In genomic region chr4:85777908-85778808, GRCh38 we compare ENCODE assay signal across 1 cellular context.
TF ChIP-seq lines count a peak whose summit lies in the region.

No MANE protein-coding gene starts in this region.

TF ChIP-seq in GM12878, 131 proteins besides CTCF, POLR2A, EP300 and RAD21 (continued from another document and continues in another):
- TF ChIP-seq BCL11A (IDR thresholded peaks at IDR 0.05; ENCODE audit: low read depth, low read length) (peak; percentile 72; the same call in 1 of the 2 replicates), ZZZ3 (IDR thresholded peaks at IDR 0.05; ENCODE audit: control insufficient read depth, insufficient read length, low read depth) (no peak), SMARCA5 (IDR thresholded peaks at IDR 0.05) (peak; percentile 82), POU2F2 (IDR thresholded peaks at IDR 0.05; ENCODE audit: borderline replicate concordance, low read depth, low read length) (no peak), MTA2 (IDR thresholded peaks at IDR 0.05; ENCODE audit: low read depth) (peak; percentile 84), RUNX3 (IDR thresholded peaks at IDR 0.05; ENCODE audit: low read length) (no peak; the same call in 1 of the 2 replicates), EZH2 (IDR thresholded peaks at IDR 0.05; ENCODE audit: borderline replicate concordance, control insufficient read depth, low read depth, low read length) (no peak), CHD1 (IDR thresholded peaks at IDR 0.05; ENCODE audit: low read depth, low read length) (0 out of 2 replicates have a peak, but pooled peaks have one; percentile 22), ZNF24 (IDR thresholded peaks at IDR 0.05) (peak; percentile 77), CEBPB (IDR thresholded peaks at IDR 0.05; ENCODE audit: borderline replicate concordance in 1 of 2, low read depth in 2 of 2, low read length in 2 of 2) (no peak), IRF4 (IDR thresholded peaks at IDR 0.05; ENCODE audit: low read depth, low read length) (peak; percentile 69; the same call in 1 of the 2 replicates), IRF3 (IDR thresholded peaks at IDR 0.05) (no peak), NKRF (conservative IDR thresholded peaks at IDR 0.05) (no peak), NFXL1 (IDR thresholded peaks at IDR 0.05; ENCODE audit: borderline replicate concordance) (no peak), MEF2B (IDR thresholded peaks at IDR 0.05; ENCODE audit: partially characterized antibody, poor library complexity, severe bottlenecking) (peak; percentile 29), RELA (IDR thresholded peaks at IDR 0.05; ENCODE audit: borderline replicate concordance, partially characterized antibody) (no peak), NR2C1 (IDR thresholded peaks at IDR 0.05) (no peak; the same call in 1 of the 2 replicates), TBL1XR1 (IDR thresholded peaks at IDR 0.05; ENCODE audit: low read depth, low read length) (peak; percentile 52; the same call in 1 of the 2 replicates), CEBPZ (IDR thresholded peaks at IDR 0.05; ENCODE audit: low read depth, low read length) (no peak), NFIC (IDR thresholded peaks at IDR 0.05; ENCODE audit: low read depth, low read length) (no peak; the same call in 1 of the 2 replicates), NBN (IDR thresholded peaks at IDR 0.05) (no peak), TCF3 (IDR thresholded peaks at IDR 0.05; ENCODE audit: borderline replicate concordance, insufficient read depth, low read depth, low read length) (no peak), ATF7 (IDR thresholded peaks at IDR 0.05; ENCODE audit: low read depth) (peak; percentile 51; the same call in 1 of the 2 replicates), ZNF622 (IDR thresholded peaks at IDR 0.05) (no peak), POLR2AphosphoS2 (IDR thresholded peaks at IDR 0.05; ENCODE audit: low read depth, low read length) (no peak), BMI1 (IDR thresholded peaks at IDR 0.05; ENCODE audit: borderline replicate concordance) (no peak), SPI1 (IDR thresholded peaks at IDR 0.05; ENCODE audit: borderline replicate concordance, insufficient read depth, low read depth, low read length) (peak; percentile 97), ZBTB33 (IDR thresholded peaks at IDR 0.05) (no peak), ZBTB11 (CRISPR knock-in tag; IDR thresholded peaks at IDR 0.05) (no peak), SKIL (IDR thresholded peaks at IDR 0.05; ENCODE audit: low read depth, poor library complexity, severe bottlenecking) (no peak), ZNF217 (IDR thresholded peaks at IDR 0.05) (0 out of 2 replicates have a peak, but pooled peaks have one; percentile 69), RAD51 (IDR thresholded peaks at IDR 0.05) (no peak), WRNIP1 (IDR thresholded peaks at IDR 0.05; ENCODE audit: borderline replicate concordance, low read depth, low read length) (no peak), SUZ12 (IDR thresholded peaks at IDR 0.05; ENCODE audit: unreplicated experiment) (no peak), SMAD1 (IDR thresholded peaks at IDR 0.05; ENCODE audit: low read depth, partially characterized antibody) (peak; percentile 15), CBX3 (IDR thresholded peaks at IDR 0.05; ENCODE audit: borderline replicate concordance, low read depth) (no peak), YBX1 (IDR thresholded peaks at IDR 0.05) (no peak), FOS (IDR thresholded peaks at IDR 0.05; ENCODE audit: borderline replicate concordance, extremely low read depth, insufficient read length) (no peak), DPF2 (IDR thresholded peaks at IDR 0.05) (peak; percentile 86)
- TF ChIP-seq, protein P1, sequence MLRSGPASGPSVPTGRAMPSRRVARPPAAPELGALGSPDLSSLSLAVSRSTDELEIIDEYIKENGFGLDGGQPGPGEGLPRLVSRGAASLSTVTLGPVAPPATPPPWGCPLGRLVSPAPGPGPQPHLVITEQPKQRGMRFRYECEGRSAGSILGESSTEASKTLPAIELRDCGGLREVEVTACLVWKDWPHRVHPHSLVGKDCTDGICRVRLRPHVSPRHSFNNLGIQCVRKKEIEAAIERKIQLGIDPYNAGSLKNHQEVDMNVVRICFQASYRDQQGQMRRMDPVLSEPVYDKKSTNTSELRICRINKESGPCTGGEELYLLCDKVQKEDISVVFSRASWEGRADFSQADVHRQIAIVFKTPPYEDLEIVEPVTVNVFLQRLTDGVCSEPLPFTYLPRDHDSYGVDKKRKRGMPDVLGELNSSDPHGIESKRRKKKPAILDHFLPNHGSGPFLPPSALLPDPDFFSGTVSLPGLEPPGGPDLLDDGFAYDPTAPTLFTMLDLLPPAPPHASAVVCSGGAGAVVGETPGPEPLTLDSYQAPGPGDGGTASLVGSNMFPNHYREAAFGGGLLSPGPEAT (IDR thresholded peaks at IDR 0.05; ENCODE audit: low read depth), result peak; percentile 78
- TF ChIP-seq, protein P2, sequence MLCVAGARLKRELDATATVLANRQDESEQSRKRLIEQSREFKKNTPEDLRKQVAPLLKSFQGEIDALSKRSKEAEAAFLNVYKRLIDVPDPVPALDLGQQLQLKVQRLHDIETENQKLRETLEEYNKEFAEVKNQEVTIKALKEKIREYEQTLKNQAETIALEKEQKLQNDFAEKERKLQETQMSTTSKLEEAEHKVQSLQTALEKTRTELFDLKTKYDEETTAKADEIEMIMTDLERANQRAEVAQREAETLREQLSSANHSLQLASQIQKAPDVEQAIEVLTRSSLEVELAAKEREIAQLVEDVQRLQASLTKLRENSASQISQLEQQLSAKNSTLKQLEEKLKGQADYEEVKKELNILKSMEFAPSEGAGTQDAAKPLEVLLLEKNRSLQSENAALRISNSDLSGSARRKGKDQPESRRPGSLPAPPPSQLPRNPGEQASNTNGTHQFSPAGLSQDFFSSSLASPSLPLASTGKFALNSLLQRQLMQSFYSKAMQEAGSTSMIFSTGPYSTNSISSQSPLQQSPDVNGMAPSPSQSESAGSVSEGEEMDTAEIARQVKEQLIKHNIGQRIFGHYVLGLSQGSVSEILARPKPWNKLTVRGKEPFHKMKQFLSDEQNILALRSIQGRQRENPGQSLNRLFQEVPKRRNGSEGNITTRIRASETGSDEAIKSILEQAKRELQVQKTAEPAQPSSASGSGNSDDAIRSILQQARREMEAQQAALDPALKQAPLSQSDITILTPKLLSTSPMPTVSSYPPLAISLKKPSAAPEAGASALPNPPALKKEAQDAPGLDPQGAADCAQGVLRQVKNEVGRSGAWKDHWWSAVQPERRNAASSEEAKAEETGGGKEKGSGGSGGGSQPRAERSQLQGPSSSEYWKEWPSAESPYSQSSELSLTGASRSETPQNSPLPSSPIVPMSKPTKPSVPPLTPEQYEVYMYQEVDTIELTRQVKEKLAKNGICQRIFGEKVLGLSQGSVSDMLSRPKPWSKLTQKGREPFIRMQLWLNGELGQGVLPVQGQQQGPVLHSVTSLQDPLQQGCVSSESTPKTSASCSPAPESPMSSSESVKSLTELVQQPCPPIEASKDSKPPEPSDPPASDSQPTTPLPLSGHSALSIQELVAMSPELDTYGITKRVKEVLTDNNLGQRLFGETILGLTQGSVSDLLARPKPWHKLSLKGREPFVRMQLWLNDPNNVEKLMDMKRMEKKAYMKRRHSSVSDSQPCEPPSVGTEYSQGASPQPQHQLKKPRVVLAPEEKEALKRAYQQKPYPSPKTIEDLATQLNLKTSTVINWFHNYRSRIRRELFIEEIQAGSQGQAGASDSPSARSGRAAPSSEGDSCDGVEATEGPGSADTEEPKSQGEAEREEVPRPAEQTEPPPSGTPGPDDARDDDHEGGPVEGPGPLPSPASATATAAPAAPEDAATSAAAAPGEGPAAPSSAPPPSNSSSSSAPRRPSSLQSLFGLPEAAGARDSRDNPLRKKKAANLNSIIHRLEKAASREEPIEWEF (IDR thresholded peaks at IDR 0.05; ENCODE audit: insufficient replicate concordance, low read depth, low read length), result no peak
